In genomic region chr17:40362696-40363479, GRCh38 we compare ENCODE assay signal across 1 cellular context.
TF ChIP-seq lines count a peak whose summit lies in the region.

No MANE protein-coding gene starts in this region.

TF ChIP-seq in SK-N-SH treated with all-trans-retinoic acid at 6 μM for 48 hours, 23 proteins besides CTCF, POLR2A, EP300 and RAD21 (continued from another document):
- TF ChIP-seq TCF4 (CRISPR knock-in tag; IDR thresholded peaks at IDR 0.05; ENCODE audit: borderline replicate concordance) (no peak), ISL1 (CRISPR knock-in tag; IDR thresholded peaks at IDR 0.05) (no peak), ZNF565 (CRISPR knock-in tag; conservative IDR thresholded peaks at IDR 0.05; ENCODE audit: low read depth) (no peak)
